8 cellular contexts compared by ENCODE assay signal in genomic region chr1:64965239-64966157, GRCh38. TPM values are rescaled to one million over a fixed set of nuclear protein-coding genes. Genes with fewer than 3 reads are reported as not detected.
A peak's percentile ranks its signal among the peaks of the same experiment; 100 is the strongest.
DNase-seq lines count a peak whose midpoint lies in the region; ATAC-seq and TF ChIP-seq lines count a peak whose summit lies in the region.

No MANE protein-coding gene starts in this region.

- H3K27me3 ChIP-seq in fibroblast of lung (ENCODE audit: control insufficient read depth, insufficient read depth, low read length): no peaks in the 10 kb centered on the region
- no peaks in the 10 kb centered on the region for H3K27me3 ChIP-seq in stomach smooth muscle (ENCODE audit: control insufficient read depth in 1 of 2, insufficient read depth in 2 of 2, low read length in 2 of 2)

- H3K27me3 Mint-ChIP-seq in activated T-helper 1 cell treated with anti-CD3 and anti-CD28 coated beads, Interleukin-12 subunit alpha, Interleukin-12 subunit beta, Interleukin-2, Interleukin-4 antibody, amounts not matched to agents 30 ng/mL and 10 ng/mL and 1 ng/mL, durations not matched to agents 14 hours and 24 hours and 36 hours (ENCODE audit: insufficient read depth): peaks cover 2% of the 10 kb centered on the region
- peaks cover 33% of the 10 kb centered on the region for H3K27me3 Mint-ChIP-seq in nephron progenitor cell (ENCODE audit: low read depth, poor library complexity)

- H3K9me3 Mint-ChIP-seq in activated T-helper 1 cell treated with anti-CD3 and anti-CD28 coated beads, Interleukin-12 subunit alpha, Interleukin-12 subunit beta, Interleukin-2, Interleukin-4 antibody, amounts not matched to agents 30 ng/mL and 10 ng/mL and 1 ng/mL, durations not matched to agents 14 hours and 24 hours and 36 hours: no peaks in the 10 kb centered on the region
- no peaks in the 10 kb centered on the region for H3K9me3 Mint-ChIP-seq in nephron progenitor cell

- H3K36me3 ChIP-seq in fibroblast of lung (ENCODE audit: control insufficient read depth, insufficient read depth, low read length): peaks cover 1% of the 10 kb centered on the region
- H3K36me3 ChIP-seq in stomach smooth muscle (ENCODE audit: control insufficient read depth in 2 of 2, insufficient read depth in 2 of 2, low read length in 2 of 2): no peaks in the 10 kb centered on the region

- no peak for TF ChIP-seq CTCF in fibroblast of lung (conservative IDR thresholded peaks at IDR 0.05 in 1 of 2, IDR thresholded peaks at IDR 0.05 in 1 of 2; ENCODE audit: low read depth in 1 of 2, low read length in 2 of 2)
- TF ChIP-seq CTCF in nephron progenitor cell (IDR thresholded peaks at IDR 0.05): no peak

- peak overlapping the region; percentile 87 for H3K27ac Mint-ChIP-seq in activated T-helper 1 cell treated with anti-CD3 and anti-CD28 coated beads, Interleukin-12 subunit alpha, Interleukin-12 subunit beta, Interleukin-2, Interleukin-4 antibody, amounts not matched to agents 30 ng/mL and 10 ng/mL and 1 ng/mL, durations not matched to agents 14 hours and 24 hours and 36 hours
- H3K27ac Mint-ChIP-seq in nephron progenitor cell: peak overlapping the region; percentile 17

- H3K4me3 ChIP-seq in fibroblast of lung (replicated peaks in 1 of 4; ENCODE audit: control extremely low read depth in 1 of 4, insufficient read depth in 1 of 4, low read depth in 3 of 4, low read length in 4 of 4) (peak overlapping the region; percentile 70 to 99 (median 78)), stomach smooth muscle (ENCODE audit: low read length in 2 of 2) (peak overlapping the region; percentile 89 to 91)

- ATAC-seq in GM18520 (IDR thresholded peaks at IDR 0.05; ENCODE audit: unreplicated experiment) (peak; percentile 22), HG03064 (IDR thresholded peaks at IDR 0.05; ENCODE audit: low read depth, unreplicated experiment) (peak; percentile 50)

- no peaks in the 10 kb centered on the region for H4K20me1 ChIP-seq in fibroblast of lung (ENCODE audit: control insufficient read depth, extremely low read depth, insufficient read depth, low read length)

- H2AFZ ChIP-seq in fibroblast of lung (ENCODE audit: low read length): no peak overlapping the region

- H3K9me3 ChIP-seq in fibroblast of lung (ENCODE audit: control insufficient read depth, insufficient read depth, low read depth, low read length): no peaks in the 10 kb centered on the region
- H3K9me3 ChIP-seq in stomach smooth muscle (ENCODE audit: control insufficient read depth in 2 of 2, low read length in 2 of 2): no peaks in the 10 kb centered on the region

- H3K27ac ChIP-seq in fibroblast of lung (ENCODE audit: insufficient read depth, low read length) (peak overlapping the region; percentile 76), stomach smooth muscle (ENCODE audit: low read length) (peak overlapping the region; percentile 85)

- peak overlapping the region; percentile 81 for H3K9ac ChIP-seq in fibroblast of lung (ENCODE audit: insufficient read depth, low read length)
- H3K9ac ChIP-seq in stomach smooth muscle (ENCODE audit: low read length in 2 of 2): peak overlapping the region; percentile 93 to 94

- peaks cover 64% of the 10 kb centered on the region for H3K4me1 Mint-ChIP-seq in activated T-helper 1 cell treated with anti-CD3 and anti-CD28 coated beads, Interleukin-12 subunit alpha, Interleukin-12 subunit beta, Interleukin-2, Interleukin-4 antibody, amounts not matched to agents 30 ng/mL and 10 ng/mL and 1 ng/mL, durations not matched to agents 14 hours and 24 hours and 36 hours (ENCODE audit: low read depth)
- H3K4me1 Mint-ChIP-seq in nephron progenitor cell: peaks cover 32% of the 10 kb centered on the region

- H3K4me1 ChIP-seq in fibroblast of lung (ENCODE audit: control insufficient read depth, extremely low read depth, insufficient read depth, low read length) (peaks cover 2% of the 10 kb centered on the region), stomach smooth muscle (ENCODE audit: control insufficient read depth, insufficient read depth, low read length) (peaks cover 20% of the 10 kb centered on the region)

- peak; percentile 33 for DNase-seq in 8988T
- DNase-seq in OCI-M1 (lab: John Stamatoyannopoulos, UW): peak; percentile 73
- DNase-seq in activated T-helper 1 cell treated with anti-CD3 and anti-CD28 coated beads, Interleukin-12 subunit alpha, Interleukin-12 subunit beta, Interleukin-2, Interleukin-4 antibody, amounts not matched to agents 30 ng/mL and 10 ng/mL and 1 ng/mL, durations not matched to agents 14 hours and 24 hours and 36 hours (ENCODE audit: low spot score): peak; percentile 70
- peak; percentile 62 to 76 for DNase-seq in fibroblast of lung (ENCODE audit: low read depth in 2 of 2)
- DNase-seq in nephron progenitor cell: peak; percentile 51

- H3K79me2 ChIP-seq in fibroblast of lung (ENCODE audit: control insufficient read depth, insufficient read depth, low read length): peaks cover 51% of the 10 kb centered on the region

- peaks cover 15% of the 10 kb centered on the region for H3K36me3 Mint-ChIP-seq in activated T-helper 1 cell treated with anti-CD3 and anti-CD28 coated beads, Interleukin-12 subunit alpha, Interleukin-12 subunit beta, Interleukin-2, Interleukin-4 antibody, amounts not matched to agents 30 ng/mL and 10 ng/mL and 1 ng/mL, durations not matched to agents 14 hours and 24 hours and 36 hours (ENCODE audit: low read depth)
- no peaks in the 10 kb centered on the region for H3K36me3 Mint-ChIP-seq in nephron progenitor cell (ENCODE audit: low read depth)

- peak overlapping the region; percentile 87 for H3K4me2 ChIP-seq in fibroblast of lung (ENCODE audit: extremely low read depth, insufficient read depth, low read length)

- intact Hi-C loops in activated T-helper 1 cell treated with anti-CD3 and anti-CD28 coated beads, Interleukin-12 subunit alpha, Interleukin-12 subunit beta, Interleukin-2, Interleukin-4 antibody, amounts not matched to agents 30 ng/mL and 10 ng/mL and 1 ng/mL, durations not matched to agents 14 hours and 24 hours and 36 hours (cut with micrococcal nuclease): loop anchor here (1.0 to 10.0 kb wide), 16 partner anchors 9 to 1442 kb away; partner anchors contain the start of genes AK4, EFCAB7, ITGB3BP and LEPR

- peak overlapping the region; percentile 90 for H3K4me3 Mint-ChIP-seq in activated T-helper 1 cell treated with anti-CD3 and anti-CD28 coated beads, Interleukin-12 subunit alpha, Interleukin-12 subunit beta, Interleukin-2, Interleukin-4 antibody, amounts not matched to agents 30 ng/mL and 10 ng/mL and 1 ng/mL, durations not matched to agents 14 hours and 24 hours and 36 hours
- peak overlapping the region; percentile 89 for H3K4me3 Mint-ChIP-seq in nephron progenitor cell

RNA-seq across cellular contexts. Expression of gene JAK1, which starts 0.9 kb away (rescaled TPM):
- total RNA-seq in activated T-helper 1 cell treated with anti-CD3 and anti-CD28 coated beads, Interleukin-12 subunit alpha, Interleukin-12 subunit beta, Interleukin-2, Interleukin-4 antibody, amounts not matched to agents 30 ng/mL and 10 ng/mL and 1 ng/mL, durations not matched to agents 14 hours and 24 hours and 36 hours: 102 TPM in 2 replicates
- 145 and 152 TPM in 2 replicates for total RNA-seq in fibroblast of lung
- polyA plus RNA-seq in fibroblast of lung: 131 and 144 TPM in 2 replicates
- 92.7 and 111 TPM in 2 replicates for polyA plus RNA-seq in fibroblast of lung (2012)
- polyA minus RNA-seq in fibroblast of lung (ENCODE audit: low replicate concordance): 132 and 135 TPM in 2 replicates

Comparison
In these comparisons a context has a peak if more than half of its experiments do, and no peak if none do; other contexts are left out.
1. Peak in every context shown above with its lines: DNase-seq, ATAC-seq, H3K4me3 ChIP-seq and H3K27ac ChIP-seq.